ENCODE assay signal across 22 cellular contexts in the genomic region with DNA sequence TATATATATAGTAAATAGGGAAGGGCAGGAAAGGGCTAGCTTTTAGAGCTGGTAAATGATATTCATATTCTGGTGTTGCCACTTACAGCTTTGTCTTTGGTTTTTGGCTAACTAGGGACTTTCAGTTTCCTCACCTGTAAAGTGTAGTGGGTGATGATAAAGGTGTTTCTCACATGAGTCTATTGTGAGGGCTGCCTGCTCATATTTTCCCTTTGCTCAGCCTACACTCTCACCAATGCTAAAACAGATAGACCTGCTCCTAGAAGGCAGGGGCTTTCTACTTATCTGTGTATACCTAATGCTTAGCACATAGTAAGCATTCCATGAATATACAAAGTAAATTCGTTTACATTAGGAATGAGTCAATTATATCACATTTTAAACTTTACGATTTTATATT.
DNase-seq lines count a peak whose midpoint lies in the region; ATAC-seq, FAIRE-seq and TF ChIP-seq lines count a peak whose summit lies in the region.
"Had no signal": no experiment of that assay in that cellular context is flagged by ENCODE, and none has a peak within 500 bp of the region (broad histone marks: within the 10 kb centered on the region; RNA-seq: fewer than 3 reads in every experiment).

No MANE protein-coding gene starts in this region.

- RAD21 ChIA-PET in GM12878 (lab: Charles Lee; ENCODE audit: unreplicated experiment), result interaction anchor here (1.1 kb wide), 1 partner anchor 892 kb away, joined by 3 read pairs; no protein-coding TSS in a partner anchor

- H2AFZ ChIP-seq in GM12878 (ENCODE audit: control insufficient read depth, low read depth, low read length) (no peak overlapping the region), Karpas-422 (ENCODE audit: low read length) (no peak overlapping the region)

- peak; percentile 55 for ATAC-seq in activated CD4-positive, alpha-beta T cell treated with anti-CD3 and anti-CD28 coated beads for 36 hours
- ATAC-seq in GM19463 (IDR thresholded peaks at IDR 0.05; ENCODE audit: unreplicated experiment), result peak; percentile 62
- peak; percentile 53 for ATAC-seq in HG02943 (IDR thresholded peaks at IDR 0.05; ENCODE audit: low read depth, unreplicated experiment)
- peak; percentile 78 for ATAC-seq in GM12878
- ATAC-seq: gastrocnemius medialis, left ventricle myocardium superior had no signal

- CTCF ChIA-PET in activated CD4-positive, alpha-beta T cell treated with anti-CD3 and anti-CD28 coated beads for 36 hours (lab: Charles Lee), result no interaction called here
- CTCF ChIA-PET in GM12878 (lab: Yijun Ruan, JAX), result no interaction called here

- no TSS peak for BruUV-seq in GM12878 (replicated peaks; lab: Mats Ljungman, UMichigan)

- H3K27ac ChIP-seq in GM12878 (ENCODE audit: control insufficient read depth, insufficient read depth) (no peak overlapping the region), Karpas-422 (ENCODE audit: low read length) (no peak overlapping the region)
- H3K27ac ChIP-seq: gastrocnemius medialis, ovary, tibial nerve had no signal

- H3K9me3 ChIP-seq in GM12878 (replicated peaks; ENCODE audit: control insufficient read depth, insufficient read depth, low read length) (no peaks in the 10 kb centered on the region), Karpas-422 (ENCODE audit: low read length) (peaks cover 3% of the 10 kb centered on the region; the same call in 1 of the 2 replicates)
- H3K9me3 ChIP-seq: gastrocnemius medialis, HAP-1, ovary, tibial nerve had no signal

- H3K79me2 ChIP-seq in GM12878 (ENCODE audit: control insufficient read depth, insufficient read depth, low read length), result no peaks in the 10 kb centered on the region
- H3K79me2 ChIP-seq in Karpas-422 (ENCODE audit: low read length), result no peaks in the 10 kb centered on the region

- intact Hi-C loops in activated CD4-positive, alpha-beta T cell treated with anti-CD3 and anti-CD28 coated beads for 36 hours (cut with DNase I, micrococcal nuclease), result no loop called here
- intact Hi-C loops in GM12878 (cut with micrococcal nuclease; ENCODE audit: unreplicated experiment), result no loop called here

- no peak for TF ChIP-seq RAD21 in GM12878 (IDR thresholded peaks at IDR 0.05; ENCODE audit: insufficient read depth, low read depth, low read length)

- no peaks in the 10 kb centered on the region for H3K36me3 ChIP-seq in GM12878 (ENCODE audit: control insufficient read depth in 2 of 2, insufficient read depth in 2 of 2, low read length in 1 of 2)
- no peaks in the 10 kb centered on the region for H3K36me3 ChIP-seq in Karpas-422 (ENCODE audit: insufficient read depth, low read length)
- H3K36me3 ChIP-seq: BLaER1 treated with 17β-estradiol and CSF1 and Interleukin-3, amounts not matched to agents 10 nM and 100 nM; gastrocnemius medialis; HAP-1; ovary; tibial nerve had no signal

- H3K27me3 ChIP-seq in GM12878 (replicated peaks in 1 of 2; ENCODE audit: control insufficient read depth in 2 of 2, insufficient read depth in 2 of 2, low read length in 1 of 2), result no peaks in the 10 kb centered on the region
- no peaks in the 10 kb centered on the region for H3K27me3 ChIP-seq in Karpas-422 (ENCODE audit: low read length)
- H3K27me3 ChIP-seq: BLaER1 treated with 17β-estradiol and CSF1 and Interleukin-3, amounts not matched to agents 10 nM and 100 nM; gastrocnemius medialis; ovary; tibial nerve had no signal

- no peaks in the 10 kb centered on the region for H3K4me1 Mint-ChIP-seq in activated CD4-positive, alpha-beta T cell treated with anti-CD3 and anti-CD28 coated beads for 36 hours

- 44% methylated on average over 2 of the region's 2 CpGs for WGBS in GM12878 (ENCODE audit: insufficient coverage, insufficient replicate concordance, low lambda C conversion rate, missing lambda C conversion rate)

- no peak overlapping the region for H3K9ac ChIP-seq in GM12878 (ENCODE audit: control insufficient read depth, insufficient read depth, low read length)
- H3K9ac ChIP-seq in Karpas-422 (ENCODE audit: low read length), result no peak overlapping the region
- H3K9ac ChIP-seq: BLaER1 treated with 17β-estradiol and CSF1 and Interleukin-3, amounts not matched to agents 10 nM and 100 nM had no signal

- no peaks in the 10 kb centered on the region for H3K36me3 Mint-ChIP-seq in activated CD4-positive, alpha-beta T cell treated with anti-CD3 and anti-CD28 coated beads for 36 hours (ENCODE audit: low read depth)
- H3K36me3 Mint-ChIP-seq: activated naive CD4-positive, alpha-beta T cell treated with anti-CD3 and anti-CD28 coated beads, Interleukin-2, amount 50 U/mL, for 72 hours had no signal

- H4K20me1 ChIP-seq in GM12878 (ENCODE audit: control insufficient read depth, insufficient read depth) (no peaks in the 10 kb centered on the region), Karpas-422 (ENCODE audit: insufficient read depth, low read depth, low read length) (no peaks in the 10 kb centered on the region)
- H4K20me1 ChIP-seq: BLaER1 treated with 17β-estradiol and CSF1 and Interleukin-3, amounts not matched to agents 10 nM and 100 nM had no signal

- POLR2A ChIA-PET in activated CD4-positive, alpha-beta T cell treated with anti-CD3 and anti-CD28 coated beads for 36 hours (lab: Charles Lee), result no interaction called here
- POLR2A ChIA-PET in GM12878 (lab: Charles Lee), result interaction anchor here (0.7 kb wide), 1 partner anchor 22 kb away, joined by 3 read pairs; no protein-coding TSS in a partner anchor

- FAIRE-seq in GM12878 (lab: Jason Lieb, UNC), result no peak

- no peak overlapping the region for H3K4me3 ChIP-seq in GM12878
- H3K4me3 ChIP-seq in Karpas-422 (ENCODE audit: low read length), result no peak overlapping the region
- H3K4me3 ChIP-seq: BLaER1 treated with 17β-estradiol and CSF1 and Interleukin-3, amounts not matched to agents 10 nM and 100 nM; gastrocnemius medialis; HAP-1; ovary; tibial nerve had no signal

- H3K4me2 ChIP-seq in GM12878 (ENCODE audit: control insufficient read depth, insufficient read depth), result no peak overlapping the region
- no peak overlapping the region for H3K4me2 ChIP-seq in Karpas-422 (ENCODE audit: low read depth, low read length, poor library complexity, severe bottlenecking)

- peak in 1 of 2 experiments; percentile 59; a peak in 1 of 4 replicates for TF ChIP-seq EP300 in GM12878 (IDR thresholded peaks at IDR 0.05; ENCODE audit: borderline replicate concordance in 1 of 2, control insufficient read depth in 1 of 2, low read depth in 2 of 2, low read length in 2 of 2)

- TF ChIP-seq POLR2A in GM12878 (IDR thresholded peaks at IDR 0.05; ENCODE audit: low read depth, low read length), result no peak

- SMC1A ChIA-PET in GM12878 (lab: Charles Lee; ENCODE audit: uncharacterized antibody, unreplicated experiment), result interaction anchor here (0.6 to 1.0 kb wide), 3 partner anchors 20 to 68 kb away, joined by 3 read pairs; no protein-coding TSS in a partner anchor

- in situ Hi-C loops in GM12878 (cut with MboI), result no loop called here

- H3K27ac Mint-ChIP-seq in activated CD4-positive, alpha-beta T cell treated with anti-CD3 and anti-CD28 coated beads for 36 hours, result no peak overlapping the region
- H3K27ac Mint-ChIP-seq: activated naive CD4-positive, alpha-beta T cell treated with anti-CD3 and anti-CD28 coated beads, Interleukin-2, amount 50 U/mL, for 72 hours; T-helper 1 cell treated with Interleukin-12 subunit alpha and Interleukin-12 subunit beta and Interleukin-4 antibody, amounts not matched to agents 30 μg/mL and 1 μg/mL, for 36 hours had no signal

- no peaks in the 10 kb centered on the region for H3K4me1 ChIP-seq in GM12878 (ENCODE audit: control insufficient read depth, insufficient read depth, low read length)
- no peaks in the 10 kb centered on the region for H3K4me1 ChIP-seq in Karpas-422 (ENCODE audit: low read length)
- H3K4me1 ChIP-seq: gastrocnemius medialis, HAP-1, tibial nerve had no signal

- H3K9me3 Mint-ChIP-seq in activated CD4-positive, alpha-beta T cell treated with anti-CD3 and anti-CD28 coated beads for 36 hours (ENCODE audit: low read depth), result no peaks in the 10 kb centered on the region
- H3K9me3 Mint-ChIP-seq: T-helper 1 cell treated with Interleukin-12 subunit alpha and Interleukin-12 subunit beta and Interleukin-4 antibody, amounts not matched to agents 30 μg/mL and 1 μg/mL, for 36 hours had no signal

- no peaks in the 10 kb centered on the region for H3K9me2 ChIP-seq in Karpas-422 (replicated peaks; ENCODE audit: insufficient read depth, low read length)

- no peak for TF ChIP-seq CTCF in GM12878 (IDR thresholded peaks at IDR 0.05 in 2 of 3, conservative IDR thresholded peaks at IDR 0.05 in 1 of 3; ENCODE audit: control insufficient read depth in 2 of 3, extremely low read depth in 1 of 3, insufficient read depth in 1 of 3, low read depth in 3 of 3, low read length in 3 of 3)

- DNase-seq in activated CD4-positive, alpha-beta T cell treated with anti-CD3 and anti-CD28 coated beads for 36 hours, result peak; percentile 24
- DNase-seq in activated CD4-positive, alpha-beta T cell treated with anti-CD3 and anti-CD28 coated beads, Interleukin-2, amount 50 U/mL, for 48 hours, result no peak
- DNase-seq in GM12878 (ENCODE audit: low read depth, low spot score) (no peak), Karpas-422 (no peak), NCI-H1417 (lab: John Stamatoyannopoulos, UW) (no peak), SW 1271 (lab: John Stamatoyannopoulos, UW) (no peak)
- DNase-seq: 8988T; activated CD4-positive, CD25-positive, alpha-beta regulatory T cell; activated CD8-positive, alpha-beta memory T cell treated with anti-CD3 and anti-CD28 coated beads, Interleukin-2, amount 50 U/mL, for 4 hours; gastrocnemius medialis; left ventricle myocardium superior; NCI-H1694; ovary; SHP77 treated with DMSO at 0.1 percent for 48 hours had no signal

- H3K27me3 Mint-ChIP-seq in activated CD4-positive, alpha-beta T cell treated with anti-CD3 and anti-CD28 coated beads for 36 hours, result peaks cover 2% of the 10 kb centered on the region
- H3K27me3 Mint-ChIP-seq: dendritic cell treated with granulocyte-macrophage colony-stimulating factor and Interleukin-4, amounts not matched to agents 40 ng/mL and 50 ng/mL, for 4 days had no signal

- no peak overlapping the region for H3K4me3 Mint-ChIP-seq in activated CD4-positive, alpha-beta T cell treated with anti-CD3 and anti-CD28 coated beads for 36 hours
- H3K4me3 Mint-ChIP-seq: dendritic cell treated with granulocyte-macrophage colony-stimulating factor and Interleukin-4, amounts not matched to agents 40 ng/mL and 50 ng/mL, for 4 days; T-helper 1 cell treated with Interleukin-12 subunit alpha and Interleukin-12 subunit beta and Interleukin-4 antibody, amounts not matched to agents 30 μg/mL and 1 μg/mL, for 36 hours had no signal

TF ChIP-seq in GM12878, 131 proteins besides CTCF, POLR2A, EP300 and RAD21 (continues in another document):
- TF ChIP-seq, protein P1, sequence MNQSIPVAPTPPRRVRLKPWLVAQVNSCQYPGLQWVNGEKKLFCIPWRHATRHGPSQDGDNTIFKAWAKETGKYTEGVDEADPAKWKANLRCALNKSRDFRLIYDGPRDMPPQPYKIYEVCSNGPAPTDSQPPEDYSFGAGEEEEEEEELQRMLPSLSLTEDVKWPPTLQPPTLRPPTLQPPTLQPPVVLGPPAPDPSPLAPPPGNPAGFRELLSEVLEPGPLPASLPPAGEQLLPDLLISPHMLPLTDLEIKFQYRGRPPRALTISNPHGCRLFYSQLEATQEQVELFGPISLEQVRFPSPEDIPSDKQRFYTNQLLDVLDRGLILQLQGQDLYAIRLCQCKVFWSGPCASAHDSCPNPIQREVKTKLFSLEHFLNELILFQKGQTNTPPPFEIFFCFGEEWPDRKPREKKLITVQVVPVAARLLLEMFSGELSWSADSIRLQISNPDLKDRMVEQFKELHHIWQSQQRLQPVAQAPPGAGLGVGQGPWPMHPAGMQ (IDR thresholded peaks at IDR 0.05; ENCODE audit: borderline replicate concordance), result no peak
